Comparison of ENCODE assay signal across 2 cellular contexts in the genomic region with DNA sequence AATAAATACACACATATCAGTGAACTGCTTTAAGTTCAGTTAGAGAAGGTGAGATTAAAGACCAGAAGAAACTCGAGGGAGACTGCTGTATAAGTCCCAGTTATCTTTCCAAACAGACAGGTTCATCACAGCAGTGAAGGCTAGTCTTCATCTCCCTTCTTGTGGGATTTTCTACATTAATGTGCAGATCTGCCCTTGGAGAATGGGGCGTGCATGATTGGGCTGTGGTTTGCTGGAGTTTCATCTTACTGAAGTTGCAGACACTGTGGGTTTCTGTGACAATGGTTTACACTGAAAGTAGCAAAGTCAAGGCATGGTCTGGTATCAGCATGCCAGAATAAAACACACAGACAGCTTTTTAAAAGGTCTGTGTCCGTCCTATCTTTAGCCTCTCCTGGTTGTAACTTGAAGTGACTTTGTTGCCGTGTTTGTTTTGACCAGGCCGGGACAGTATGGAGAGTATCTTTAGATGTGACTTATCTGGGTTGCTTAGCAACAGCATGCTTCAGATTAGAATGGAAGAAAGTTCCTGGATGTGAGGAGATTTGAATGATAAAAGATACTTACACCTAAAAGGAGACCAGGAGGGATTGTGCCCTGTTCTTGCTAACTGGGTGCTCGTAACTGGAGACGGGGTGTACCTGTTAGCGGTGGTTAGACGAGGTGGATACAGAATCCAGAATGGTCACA.
TF ChIP-seq lines count a peak whose summit lies in the region.

No MANE protein-coding gene starts in this region.

TF ChIP-seq in SK-N-SH, 30 proteins besides CTCF, POLR2A, EP300 and RAD21:
- TF ChIP-seq FOXM1 (IDR thresholded peaks at IDR 0.05; ENCODE audit: low read depth) (no peak), SIN3A (IDR thresholded peaks at IDR 0.05; ENCODE audit: borderline replicate concordance, low read depth, low read length) (no peak), USF2 (IDR thresholded peaks at IDR 0.05; ENCODE audit: borderline replicate concordance, low read depth, low read length) (no peak), JUND (IDR thresholded peaks at IDR 0.05) (no peak), TEAD4 (IDR thresholded peaks at IDR 0.05; ENCODE audit: borderline replicate concordance, insufficient read depth) (no peak), USF1 (IDR thresholded peaks at IDR 0.05; ENCODE audit: borderline replicate concordance, low read depth) (no peak), POLR2AphosphoS5 (IDR thresholded peaks at IDR 0.05; ENCODE audit: low read depth, low read length) (no peak), NRF1 (IDR thresholded peaks at IDR 0.05; ENCODE audit: low read depth, low read length) (no peak), RXRA (IDR thresholded peaks at IDR 0.05; ENCODE audit: borderline replicate concordance, low read depth) (no peak), YY1 (IDR thresholded peaks at IDR 0.05; ENCODE audit: low read depth) (no peak), NFIC (IDR thresholded peaks at IDR 0.05; ENCODE audit: borderline replicate concordance) (no peak), GABPA (IDR thresholded peaks at IDR 0.05; ENCODE audit: low read depth) (no peak), FOSL2 (IDR thresholded peaks at IDR 0.05; ENCODE audit: borderline replicate concordance, low read depth) (no peak), TAF1 (IDR thresholded peaks at IDR 0.05; ENCODE audit: borderline replicate concordance, low read depth, low read length) (no peak), MEF2A (IDR thresholded peaks at IDR 0.05; ENCODE audit: borderline replicate concordance, low read depth) (no peak)
- TF ChIP-seq, protein P1, sequence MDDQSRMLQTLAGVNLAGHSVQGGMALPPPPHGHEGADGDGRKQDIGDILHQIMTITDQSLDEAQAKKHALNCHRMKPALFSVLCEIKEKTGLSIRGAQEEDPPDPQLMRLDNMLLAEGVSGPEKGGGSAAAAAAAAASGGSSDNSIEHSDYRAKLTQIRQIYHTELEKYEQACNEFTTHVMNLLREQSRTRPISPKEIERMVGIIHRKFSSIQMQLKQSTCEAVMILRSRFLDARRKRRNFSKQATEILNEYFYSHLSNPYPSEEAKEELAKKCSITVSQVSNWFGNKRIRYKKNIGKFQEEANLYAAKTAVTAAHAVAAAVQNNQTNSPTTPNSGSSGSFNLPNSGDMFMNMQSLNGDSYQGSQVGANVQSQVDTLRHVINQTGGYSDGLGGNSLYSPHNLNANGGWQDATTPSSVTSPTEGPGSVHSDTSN (IDR thresholded peaks at IDR 0.05): no peak

TF ChIP-seq in SK-N-SH treated with all-trans-retinoic acid at 6 μM for 48 hours, 23 proteins besides CTCF, POLR2A, EP300 and RAD21:
- TF ChIP-seq ISL1 (CRISPR knock-in tag; IDR thresholded peaks at IDR 0.05) (no peak), ZNF565 (CRISPR knock-in tag; conservative IDR thresholded peaks at IDR 0.05; ENCODE audit: low read depth) (no peak), CREB5 (CRISPR knock-in tag; IDR thresholded peaks at IDR 0.05; ENCODE audit: low read depth) (no peak), ZFP30 (CRISPR knock-in tag; IDR thresholded peaks at IDR 0.05) (no peak), ZNF70 (CRISPR knock-in tag; IDR thresholded peaks at IDR 0.05) (no peak), BACH2 (CRISPR knock-in tag; IDR thresholded peaks at IDR 0.05; ENCODE audit: borderline replicate concordance) (no peak), ARNTL (CRISPR knock-in tag; IDR thresholded peaks at IDR 0.05; ENCODE audit: borderline replicate concordance, low read depth) (no peak), ZFP3 (CRISPR knock-in tag; IDR thresholded peaks at IDR 0.05) (no peak), GLIS3 (CRISPR knock-in tag; IDR thresholded peaks at IDR 0.05) (no peak), TCF4 (CRISPR knock-in tag; IDR thresholded peaks at IDR 0.05; ENCODE audit: borderline replicate concordance) (no peak)
